In genomic region chr5:149408252-149409099, GRCh38 we compare ENCODE assay signal across 16 cellular contexts. TPM values are rescaled to one million over a fixed set of nuclear protein-coding genes. Genes with fewer than 3 reads are reported as not detected.
A peak's percentile ranks its signal among the peaks of the same experiment; 100 is the strongest.
DNase-seq lines count a peak whose midpoint lies in the region; ATAC-seq and TF ChIP-seq lines count a peak whose summit lies in the region.
"Had no signal": no experiment of that assay in that cellular context is flagged by ENCODE, and none has a peak within 500 bp of the region (broad histone marks: within the 10 kb centered on the region; RNA-seq: fewer than 3 reads in every experiment).

No MANE protein-coding gene starts in this region.

- H3K27me3 ChIP-seq in right lobe of liver (no peaks in the 10 kb centered on the region), skeletal muscle tissue (ENCODE audit: control insufficient read depth in 3 of 3, insufficient read depth in 3 of 3, low read length in 3 of 3) (peaks cover 0 to 2% (median 0%) of the 10 kb centered on the region in 3 donors)
- H3K27me3 ChIP-seq: BLaER1 had no signal

- intact Hi-C loops in right lobe of liver (cut with DNase I), result no loop called here

- H3K4me1 ChIP-seq in right lobe of liver (no peaks in the 10 kb centered on the region), skeletal muscle tissue (ENCODE audit: control insufficient read depth in 3 of 3, insufficient read depth in 3 of 3, low read length in 3 of 3) (peaks cover 3 to 11% (median 9%) of the 10 kb centered on the region in 3 donors)

- peak overlapping the region; percentile 75 to 83 (median 80) for H3K9ac ChIP-seq in skeletal muscle tissue (ENCODE audit: low read depth in 1 of 3, low read length in 3 of 3)
- H3K9ac ChIP-seq: BLaER1, KMS-11 had no signal

- H3K4me3 ChIP-seq in AG09309 (ENCODE audit: control insufficient read depth, low read depth, low read length) (peak overlapping the region; percentile 82), cardiac fibroblast (replicated peaks in 1 of 2; ENCODE audit: low read depth in 2 of 2, low read length in 2 of 2) (peak overlapping the region; percentile 62 to 70), right lobe of liver (peak overlapping the region; percentile 21 to 37 (median 35)), skeletal muscle tissue (ENCODE audit: low read length in 3 of 3) (peak overlapping the region; percentile 38 to 81 (median 72))
- H3K4me3 ChIP-seq: BLaER1 had no signal

- DNase-seq in AG09309 (ENCODE audit: low read depth), result no peak
- DNase-seq in cardiac fibroblast (ENCODE audit: low read depth in 2 of 2), result peak in 1 of 2 donors; percentile 31
- no peak for DNase-seq in right lobe of liver
- DNase-seq in iPS-NIHi7 (ENCODE audit: extremely low spot score), result no peak
- DNase-seq in activated naive CD4-positive, alpha-beta T cell (lab: John Stamatoyannopoulos, UW), result no peak
- no peak for DNase-seq in epidermal melanocyte (ENCODE audit: insufficient read length, low spot score)
- no peak for DNase-seq in OCI-M2 (lab: John Stamatoyannopoulos, UW; ENCODE audit: unreplicated experiment)
- DNase-seq: activated CD4-positive, alpha-beta T cell treated with anti-CD3 and anti-CD28 coated beads, Interleukin-2, amount 10 ng/mL, durations not matched to agents 7 days and 5 days; NCI-H2029 treated with DMSO at 0.1 percent for 48 hours had no signal

- TF ChIP-seq CTCF in AG09309 (IDR thresholded peaks at IDR 0.05; ENCODE audit: control insufficient read depth, insufficient read depth, low read depth, low read length, missing control alignments), result no peak
- no peak for TF ChIP-seq CTCF in cardiac fibroblast (IDR thresholded peaks at IDR 0.05; ENCODE audit: low read depth, low read length)
- TF ChIP-seq CTCF in right lobe of liver (IDR thresholded peaks at IDR 0.05), result no peak

- H3K9me3 ChIP-seq in right lobe of liver (no peaks in the 10 kb centered on the region), skeletal muscle tissue (ENCODE audit: control insufficient read depth in 3 of 3, low read length in 3 of 3) (no peaks in the 10 kb centered on the region)
- H3K9me3 ChIP-seq: BLaER1 had no signal

- peak overlapping the region; percentile 54 to 64 (median 62) for H3K27ac ChIP-seq in right lobe of liver
- H3K27ac ChIP-seq in skeletal muscle tissue (ENCODE audit: low read depth, low read length), result peak overlapping the region; percentile 84
- H3K27ac ChIP-seq: BLaER1, KMS-11 had no signal

- H3K36me3 ChIP-seq in right lobe of liver, result no peaks in the 10 kb centered on the region
- H3K36me3 ChIP-seq in skeletal muscle tissue (ENCODE audit: control insufficient read depth in 3 of 3, insufficient read depth in 3 of 3, low read length in 3 of 3), result peaks cover 0 to 15% (median 0%) of the 10 kb centered on the region in 3 donors
- H3K36me3 ChIP-seq: BLaER1 had no signal

- WGBS in right lobe of liver (ENCODE audit: insufficient coverage, low coverage, low lambda C conversion rate, missing lambda C conversion rate), result 80% methylated on average over 9 of the region's 12 CpGs

- no peak for TF ChIP-seq POLR2A in right lobe of liver (IDR thresholded peaks at IDR 0.05)

- ATAC-seq in right lobe of liver, result no peak
- ATAC-seq: HCT116, left lobe of liver had no signal

RNA-seq across cellular contexts. Expression of gene IL17B, which starts 29.4 kb away (rescaled TPM):
- total RNA-seq in right lobe of liver (not detected), skeletal muscle tissue (247 TPM)
- total RNA-seq: activated CD4-positive, alpha-beta T cell treated with anti-CD3 and anti-CD28 coated beads, Interleukin-2, amount 10 ng/mL, durations not matched to agents 7 days and 5 days; activated T-helper 2 cell treated with anti-CD3 and anti-CD28 coated beads, Interferon-gamma antibody, Interleukin-2, Interleukin-4, amounts not matched to agents 10 μg/mL and 5 μg/mL and 100 μg/mL, durations not matched to agents 14 hours and 24 hours and 36 hours; Daoy; left lobe of liver had no signal

RNA-seq across cellular contexts. Expression of gene PCYOX1L, which starts 50.6 kb away (rescaled TPM):
- total RNA-seq in right lobe of liver (1 to 10 TPM in 2 of 6 experiments, under 1 TPM in 4; 0.29 to 1.2 (median 0.62) TPM), skeletal muscle tissue (3.7 TPM)

Comparison
In these comparisons a context has a peak if more than half of its experiments do, and no peak if none do; other contexts are left out.
1. RNA of gene IL17B, which starts 29.4 kb away (total RNA-seq): 247 TPM in skeletal muscle tissue (single experiment); not detected in right lobe of liver; every median in the first group is over 100 times any median in the second.
2. Peak in every context shown above with its lines, with median percentiles within 50 percentile points of each other: H3K4me3 ChIP-seq.